ENCODE assay signal across 24 cellular contexts in the genomic region with DNA sequence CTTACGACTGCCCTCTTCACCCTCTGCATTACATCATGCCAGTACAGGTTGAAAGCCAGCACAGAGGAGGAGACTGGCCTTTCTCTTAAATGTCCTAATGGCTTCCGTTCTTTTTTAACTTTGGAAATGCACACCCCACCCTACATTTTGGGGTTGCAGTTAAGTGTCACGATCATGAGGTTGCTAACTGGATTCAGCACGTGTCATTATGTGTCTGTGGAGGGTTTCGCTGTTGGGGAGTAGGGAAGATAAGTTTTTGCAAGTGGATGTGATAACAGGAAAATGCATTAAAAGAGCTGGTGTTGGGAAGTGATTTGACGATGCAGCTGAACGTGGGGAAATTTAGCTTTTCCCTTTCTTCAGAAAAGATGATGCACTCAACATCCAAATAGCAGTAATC.
A peak's percentile ranks its signal among the peaks of the same experiment; 100 is the strongest.
DNase-seq lines count a peak whose midpoint lies in the region; ATAC-seq, FAIRE-seq and TF ChIP-seq lines count a peak whose summit lies in the region.
"Had no signal": no experiment of that assay in that cellular context is flagged by ENCODE, and none has a peak within 500 bp of the region (broad histone marks: within the 10 kb centered on the region; RNA-seq: fewer than 3 reads in every experiment).

No MANE protein-coding gene starts in this region.

- no peak overlapping the region for H3K4ac ChIP-seq in mesenchymal stem cell (ENCODE audit: low read depth in 1 of 2, low read length in 2 of 2)

- H3K79me1 ChIP-seq in mesenchymal stem cell (replicated peaks; ENCODE audit: low read length, poor library complexity, severe bottlenecking), result peaks cover 23% of the 10 kb centered on the region

- FAIRE-seq in HepG2 (lab: Jason Lieb, UNC), result no peak
- FAIRE-seq: A204.1, D721Med, GM12878, GM18507, H1 had no signal

- H3K4me3 ChIP-seq in HepG2 (replicated peaks in 1 of 3; ENCODE audit: insufficient read depth in 1 of 3, low read depth in 2 of 3, low read length in 3 of 3) (no peak overlapping the region), right lobe of liver (no peak overlapping the region), mesenchymal stem cell (ENCODE audit: insufficient read depth in 1 of 2, low read depth in 1 of 2, low read length in 2 of 2) (no peak overlapping the region)
- H3K4me3 ChIP-seq: BLaER1 treated with 17β-estradiol and CSF1 and Interleukin-3, amounts not matched to agents 10 nM and 100 nM; GM12878 had no signal

- H2AK5ac ChIP-seq in mesenchymal stem cell (ENCODE audit: low read length, severe bottlenecking), result no peak overlapping the region

- no peak for TF ChIP-seq POLR2A in HepG2 (IDR thresholded peaks at IDR 0.05; ENCODE audit: insufficient read depth in 1 of 2, low read depth in 2 of 2, low read length in 2 of 2)
- TF ChIP-seq POLR2A in right lobe of liver (IDR thresholded peaks at IDR 0.05), result no peak
- TF ChIP-seq POLR2A in erythroblast (IDR thresholded peaks at IDR 0.05; ENCODE audit: low read length), result no peak

- H2BK15ac ChIP-seq in mesenchymal stem cell (ENCODE audit: low read depth, poor library complexity, severe bottlenecking), result no peak overlapping the region

- 97% methylated on average over 7 of the region's 7 CpGs for WGBS in HepG2 (ENCODE audit: low lambda C conversion rate)
- 91% methylated on average over 7 of the region's 7 CpGs for WGBS in right lobe of liver (ENCODE audit: insufficient coverage, low coverage, low lambda C conversion rate, missing lambda C conversion rate)
- 89% methylated on average over 5 of the region's 7 CpGs for WGBS in mesenchymal stem cell

- H3K18ac ChIP-seq in mesenchymal stem cell (ENCODE audit: low read depth in 1 of 2, low read length in 2 of 2), result no peak overlapping the region

- CTCF ChIA-PET in HepG2 (lab: Yijun Ruan, JAX; ENCODE audit: low intra/inter-chr PET ratio, low total read pairs), result no interaction called here

- TF ChIP-seq EP300 in HepG2 (IDR thresholded peaks at IDR 0.05; ENCODE audit: low read depth in 2 of 2, low read length in 2 of 2) (no peak), HepG2 (CRISPR knock-in tag; IDR thresholded peaks at IDR 0.05; ENCODE audit: borderline replicate concordance) (no peak)

- peaks cover 24% of the 10 kb centered on the region for H3K4me1 ChIP-seq in HepG2 (ENCODE audit: insufficient read depth, low read length)
- no peaks in the 10 kb centered on the region for H3K4me1 ChIP-seq in right lobe of liver
- peaks cover 3% of the 10 kb centered on the region for H3K4me1 ChIP-seq in mesenchymal stem cell (ENCODE audit: control insufficient read depth, insufficient read depth, low read depth, low read length)

- no peak overlapping the region for H4K91ac ChIP-seq in mesenchymal stem cell (ENCODE audit: low read length)

- H3K23ac ChIP-seq in mesenchymal stem cell (ENCODE audit: low read length in 2 of 2), result no peak overlapping the region

- H4K20me1 ChIP-seq in HepG2 (ENCODE audit: insufficient read depth, low read length), result peaks cover 5% of the 10 kb centered on the region; the same call in 1 of the 2 replicates

- H3K36me3 ChIP-seq in HepG2 (replicated peaks in 1 of 2; ENCODE audit: control insufficient read depth in 1 of 2, insufficient read depth in 2 of 2, low read length in 2 of 2) (peaks cover 16 to 72% of the 10 kb centered on the region in 2 experiments), right lobe of liver (no peaks in the 10 kb centered on the region), mesenchymal stem cell (ENCODE audit: control insufficient read depth in 1 of 2, insufficient read depth in 2 of 2, low read depth in 1 of 2, low read length in 2 of 2) (peaks cover 4 to 19% of the 10 kb centered on the region in 2 experiments)

- ATAC-seq in HepG2 (no peak), right lobe of liver (no peak), GM21381 (IDR thresholded peaks at IDR 0.05; ENCODE audit: unreplicated experiment) (no peak)
- ATAC-seq: GM12878 had no signal

- no peak for TF ChIP-seq RAD21 in HepG2 (CRISPR knock-in tag; IDR thresholded peaks at IDR 0.05)

- H3K4me2 ChIP-seq in HepG2 (ENCODE audit: low read depth, low read length), result no peak overlapping the region
- H3K4me2 ChIP-seq in mesenchymal stem cell (ENCODE audit: low read length, poor library complexity, severe bottlenecking), result no peak overlapping the region
- H3K4me2 ChIP-seq: BLaER1 treated with 17β-estradiol and CSF1 and Interleukin-3, amounts not matched to agents 10 nM and 100 nM had no signal

- H3K14ac ChIP-seq in mesenchymal stem cell (ENCODE audit: low read length in 2 of 2), result no peak overlapping the region

- H3K27ac ChIP-seq in HepG2 (ENCODE audit: extremely low read length, insufficient read depth, low read length), result no peak overlapping the region
- no peak overlapping the region for H3K27ac ChIP-seq in right lobe of liver
- peak overlapping the region; percentile 2 for H3K27ac ChIP-seq in mesenchymal stem cell (ENCODE audit: low read length, poor library complexity, severe bottlenecking)
- H3K27ac ChIP-seq: 22Rv1; BLaER1 treated with 17β-estradiol and CSF1 and Interleukin-3, amounts not matched to agents 10 nM and 100 nM had no signal

- no peak overlapping the region for H4K8ac ChIP-seq in mesenchymal stem cell (ENCODE audit: low read length)

- H2BK5ac ChIP-seq in mesenchymal stem cell (ENCODE audit: low read depth, low read length, poor library complexity, severe bottlenecking), result no peak overlapping the region

- H3K9ac ChIP-seq in HepG2 (ENCODE audit: insufficient read depth, low read depth, low read length), result no peak overlapping the region
- H3K9ac ChIP-seq in mesenchymal stem cell (ENCODE audit: low read length), result no peak overlapping the region
- H3K9ac ChIP-seq: BLaER1 treated with 17β-estradiol and CSF1 and Interleukin-3, amounts not matched to agents 10 nM and 100 nM had no signal

- H2AFZ ChIP-seq in HepG2 (ENCODE audit: low read length), result no peak overlapping the region
- H2AFZ ChIP-seq in mesenchymal stem cell (ENCODE audit: low read depth, low read length), result no peak overlapping the region

- H3K9me3 ChIP-seq in HepG2 (ENCODE audit: low read length) (no peaks in the 10 kb centered on the region), right lobe of liver (no peaks in the 10 kb centered on the region), mesenchymal stem cell (ENCODE audit: control insufficient read depth, low read length) (no peaks in the 10 kb centered on the region)
- H3K9me3 ChIP-seq: BE2C had no signal

- no peak overlapping the region for H2BK12ac ChIP-seq in mesenchymal stem cell (ENCODE audit: low read length in 2 of 2)

- H2BK120ac ChIP-seq in mesenchymal stem cell (ENCODE audit: low read depth, low read length), result no peak overlapping the region

- H3K27me3 ChIP-seq in HepG2 (ENCODE audit: control insufficient read depth in 1 of 2, insufficient read depth in 2 of 2, low read length in 2 of 2), result no peaks in the 10 kb centered on the region
- no peaks in the 10 kb centered on the region for H3K27me3 ChIP-seq in right lobe of liver
- H3K27me3 ChIP-seq in mesenchymal stem cell (ENCODE audit: control insufficient read depth in 1 of 2, insufficient read depth in 1 of 2, low read length in 2 of 2), result no peaks in the 10 kb centered on the region
- H3K27me3 ChIP-seq: BE2C; BLaER1 treated with 17β-estradiol and CSF1 and Interleukin-3, amounts not matched to agents 10 nM and 100 nM had no signal

- peaks cover 10% of the 10 kb centered on the region for H3K79me2 ChIP-seq in HepG2 (ENCODE audit: insufficient read depth, low read length)

- TF ChIP-seq CTCF in HepG2 (CRISPR knock-in tag; IDR thresholded peaks at IDR 0.05), result no peak
- TF ChIP-seq CTCF in right lobe of liver (IDR thresholded peaks at IDR 0.05), result no peak

- POLR2A ChIA-PET in HepG2 (lab: Yijun Ruan, JAX), result no interaction called here

- no peak for DNase-seq in HepG2 (ENCODE audit: low spot score)
- DNase-seq in right lobe of liver, result no peak
- peak; percentile 42 to 46 for DNase-seq in erythroblast (lab: John Stamatoyannopoulos, UW)
- no peak for DNase-seq in mesenchymal stem cell
- no peak for DNase-seq in nucleus accumbens (lab: John Stamatoyannopoulos, UW)
- DNase-seq in NCI-H1092 (lab: John Stamatoyannopoulos, UW), result no peak
- DNase-seq: AML-193; BE2C; CD4-positive, alpha-beta T cell; CD8-positive, alpha-beta memory T cell; DMS 273 treated with DMSO at 0.1 percent for 48 hours; DMS79; EL; GDM1; H7; HCEC 1CT had no signal

- in situ Hi-C loops in HepG2 (cut with HindIII; ENCODE audit: extremely low pct_ligation_motif_present, low pct_unique_long_range_greater_than_20kb), result no loop called here

- BruUV-seq in HepG2 (replicated peaks; lab: Mats Ljungman, UMichigan), result no TSS peak

- intact Hi-C loops in HepG2 (cut with micrococcal nuclease; ENCODE audit: unreplicated experiment), result no loop called here
- intact Hi-C loops in right lobe of liver (cut with DNase I), result no loop called here

TF ChIP-seq in HepG2, 621 proteins besides CTCF, POLR2A, EP300 and RAD21:
- TF ChIP-seq RBAK (CRISPR knock-in tag; IDR thresholded peaks at IDR 0.05) (no peak), RBM22 (optimal IDR thresholded peaks at IDR 0.05; ENCODE audit: low read length) (peak; percentile 15)

Comparison
In these comparisons a context has a peak if more than half of its experiments do, and no peak if none do; other contexts are left out.
1. DNase-seq: peak in erythroblast (2 of 2); none in HepG2 (single experiment), right lobe of liver (0 of 3), mesenchymal stem cell (single experiment), nucleus accumbens (0 of 56) and NCI-H1092 (single experiment).